Comparison of ENCODE assay signal across 2 cellular contexts in the genomic region with DNA sequence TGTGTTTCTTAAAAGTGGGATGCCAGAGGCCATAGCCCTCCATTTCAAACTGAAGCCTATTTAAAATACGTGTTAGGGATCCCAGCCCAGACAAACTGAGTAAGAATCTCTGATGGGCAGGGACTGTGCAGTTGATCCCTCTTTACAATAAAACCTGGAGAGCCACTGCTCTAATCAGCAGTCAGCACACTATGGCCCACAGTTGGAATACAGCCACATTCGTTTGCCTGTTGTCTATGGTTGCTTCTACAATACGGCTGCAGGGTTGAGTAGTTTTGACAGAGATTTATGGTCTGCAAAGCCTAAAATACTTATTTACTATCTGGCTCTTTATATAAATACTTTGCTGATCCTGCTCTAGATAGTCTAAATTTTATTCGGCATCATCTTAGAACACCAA.
TF ChIP-seq lines count a peak whose summit lies in the region.

No MANE protein-coding gene starts in this region.

TF ChIP-seq in SK-N-SH treated with all-trans-retinoic acid at 6 μM for 48 hours, 23 proteins besides CTCF, POLR2A, EP300 and RAD21 (continued from another document):
- no peak for TF ChIP-seq OSR1 (CRISPR knock-in tag; IDR thresholded peaks at IDR 0.05)
- no peak for TF ChIP-seq ZFP3 (CRISPR knock-in tag; IDR thresholded peaks at IDR 0.05)
- TF ChIP-seq ARNTL (CRISPR knock-in tag; IDR thresholded peaks at IDR 0.05; ENCODE audit: borderline replicate concordance, low read depth): no peak
- TF ChIP-seq, protein P1, sequence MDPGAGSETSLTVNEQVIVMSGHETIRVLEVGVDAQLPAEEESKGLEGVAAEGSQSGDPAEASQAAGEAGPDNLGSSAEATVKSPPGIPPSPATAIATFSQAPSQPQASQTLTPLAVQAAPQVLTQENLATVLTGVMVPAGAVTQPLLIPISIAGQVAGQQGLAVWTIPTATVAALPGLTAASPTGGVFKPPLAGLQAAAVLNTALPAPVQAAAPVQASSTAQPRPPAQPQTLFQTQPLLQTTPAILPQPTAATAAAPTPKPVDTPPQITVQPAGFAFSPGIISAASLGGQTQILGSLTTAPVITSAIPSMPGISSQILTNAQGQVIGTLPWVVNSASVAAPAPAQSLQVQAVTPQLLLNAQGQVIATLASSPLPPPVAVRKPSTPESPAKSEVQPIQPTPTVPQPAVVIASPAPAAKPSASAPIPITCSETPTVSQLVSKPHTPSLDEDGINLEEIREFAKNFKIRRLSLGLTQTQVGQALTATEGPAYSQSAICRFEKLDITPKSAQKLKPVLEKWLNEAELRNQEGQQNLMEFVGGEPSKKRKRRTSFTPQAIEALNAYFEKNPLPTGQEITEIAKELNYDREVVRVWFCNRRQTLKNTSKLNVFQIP (CRISPR knock-in tag; IDR thresholded peaks at IDR 0.05; ENCODE audit: borderline replicate concordance, low read depth): no peak
- no peak for TF ChIP-seq ZNF565 (CRISPR knock-in tag; conservative IDR thresholded peaks at IDR 0.05; ENCODE audit: low read depth)
- TF ChIP-seq, protein P2, sequence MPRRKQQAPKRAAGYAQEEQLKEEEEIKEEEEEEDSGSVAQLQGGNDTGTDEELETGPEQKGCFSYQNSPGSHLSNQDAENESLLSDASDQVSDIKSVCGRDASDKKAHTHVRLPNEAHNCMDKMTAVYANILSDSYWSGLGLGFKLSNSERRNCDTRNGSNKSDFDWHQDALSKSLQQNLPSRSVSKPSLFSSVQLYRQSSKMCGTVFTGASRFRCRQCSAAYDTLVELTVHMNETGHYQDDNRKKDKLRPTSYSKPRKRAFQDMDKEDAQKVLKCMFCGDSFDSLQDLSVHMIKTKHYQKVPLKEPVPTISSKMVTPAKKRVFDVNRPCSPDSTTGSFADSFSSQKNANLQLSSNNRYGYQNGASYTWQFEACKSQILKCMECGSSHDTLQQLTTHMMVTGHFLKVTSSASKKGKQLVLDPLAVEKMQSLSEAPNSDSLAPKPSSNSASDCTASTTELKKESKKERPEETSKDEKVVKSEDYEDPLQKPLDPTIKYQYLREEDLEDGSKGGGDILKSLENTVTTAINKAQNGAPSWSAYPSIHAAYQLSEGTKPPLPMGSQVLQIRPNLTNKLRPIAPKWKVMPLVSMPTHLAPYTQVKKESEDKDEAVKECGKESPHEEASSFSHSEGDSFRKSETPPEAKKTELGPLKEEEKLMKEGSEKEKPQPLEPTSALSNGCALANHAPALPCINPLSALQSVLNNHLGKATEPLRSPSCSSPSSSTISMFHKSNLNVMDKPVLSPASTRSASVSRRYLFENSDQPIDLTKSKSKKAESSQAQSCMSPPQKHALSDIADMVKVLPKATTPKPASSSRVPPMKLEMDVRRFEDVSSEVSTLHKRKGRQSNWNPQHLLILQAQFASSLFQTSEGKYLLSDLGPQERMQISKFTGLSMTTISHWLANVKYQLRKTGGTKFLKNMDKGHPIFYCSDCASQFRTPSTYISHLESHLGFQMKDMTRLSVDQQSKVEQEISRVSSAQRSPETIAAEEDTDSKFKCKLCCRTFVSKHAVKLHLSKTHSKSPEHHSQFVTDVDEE (CRISPR knock-in tag; IDR thresholded peaks at IDR 0.05): no peak
- no peak for TF ChIP-seq ESRRG (CRISPR knock-in tag; IDR thresholded peaks at IDR 0.05)
- no peak for TF ChIP-seq ISL1 (CRISPR knock-in tag; IDR thresholded peaks at IDR 0.05)
- TF ChIP-seq BACH2 (CRISPR knock-in tag; IDR thresholded peaks at IDR 0.05; ENCODE audit: borderline replicate concordance): no peak
- no peak for TF ChIP-seq TCF4 (CRISPR knock-in tag; IDR thresholded peaks at IDR 0.05; ENCODE audit: borderline replicate concordance)
- TF ChIP-seq, protein P3, sequence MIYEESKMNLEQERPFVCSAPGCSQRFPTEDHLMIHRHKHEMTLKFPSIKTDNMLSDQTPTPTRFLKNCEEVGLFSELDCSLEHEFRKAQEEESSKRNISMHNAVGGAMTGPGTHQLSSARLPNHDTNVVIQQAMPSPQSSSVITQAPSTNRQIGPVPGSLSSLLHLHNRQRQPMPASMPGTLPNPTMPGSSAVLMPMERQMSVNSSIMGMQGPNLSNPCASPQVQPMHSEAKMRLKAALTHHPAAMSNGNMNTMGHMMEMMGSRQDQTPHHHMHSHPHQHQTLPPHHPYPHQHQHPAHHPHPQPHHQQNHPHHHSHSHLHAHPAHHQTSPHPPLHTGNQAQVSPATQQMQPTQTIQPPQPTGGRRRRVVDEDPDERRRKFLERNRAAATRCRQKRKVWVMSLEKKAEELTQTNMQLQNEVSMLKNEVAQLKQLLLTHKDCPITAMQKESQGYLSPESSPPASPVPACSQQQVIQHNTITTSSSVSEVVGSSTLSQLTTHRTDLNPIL (CRISPR knock-in tag; IDR thresholded peaks at IDR 0.05; ENCODE audit: low read depth): no peak
- no peak for TF ChIP-seq RARB (CRISPR knock-in tag; IDR thresholded peaks at IDR 0.05)
- TF ChIP-seq ZNF8 (CRISPR knock-in tag; IDR thresholded peaks at IDR 0.05): no peak
TF ChIP-seq in SK-N-SH treated with all-trans-retinoic acid at 6 μM for 48 hours: peak in this region for 0.

TF ChIP-seq in SK-N-SH, 30 proteins besides CTCF, POLR2A, EP300 and RAD21 (continued from another document):
- TF ChIP-seq TCF12 (IDR thresholded peaks at IDR 0.05): no peak
TF ChIP-seq in SK-N-SH: peak in this region for 0.
